ENCODE assay signal across 1 cellular context in the genomic region with DNA sequence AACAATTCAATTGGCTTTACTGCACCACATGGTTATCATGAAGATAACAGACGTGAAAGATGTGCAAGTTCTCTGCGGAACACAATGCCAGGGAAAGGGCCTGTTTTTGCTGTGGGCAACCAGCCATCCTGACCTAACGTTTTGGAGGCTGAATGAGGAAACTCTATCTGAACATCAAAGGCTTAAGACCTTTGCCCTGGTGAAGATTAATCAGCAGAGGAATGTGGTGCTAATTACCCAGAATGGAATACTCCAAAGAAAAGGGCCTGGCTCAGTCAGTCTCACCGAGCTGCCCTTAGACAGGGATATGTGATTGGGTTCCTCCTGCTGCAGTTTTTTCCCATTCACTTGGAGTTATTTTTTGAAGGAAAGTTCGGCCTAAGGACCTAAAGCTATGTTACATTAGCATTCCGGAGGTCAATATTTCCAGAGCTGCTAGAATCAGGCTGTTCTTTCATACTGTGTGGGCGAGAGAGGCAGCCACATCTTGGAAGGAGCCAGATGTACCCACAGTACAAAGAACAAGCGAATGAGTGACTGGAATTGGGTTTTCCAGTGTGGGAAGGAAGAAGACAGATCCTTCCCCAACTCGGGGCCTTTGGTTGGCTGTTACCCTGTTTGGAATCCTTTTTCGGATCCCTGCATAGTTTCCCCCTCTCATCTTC.
TF ChIP-seq lines count a peak whose summit lies in the region.

No MANE protein-coding gene starts in this region.

TF ChIP-seq in IMR-90, 13 proteins besides CTCF, POLR2A, EP300 and RAD21:
- TF ChIP-seq CHD1 (IDR thresholded peaks at IDR 0.05; ENCODE audit: low read depth, low read length) (no peak), MXI1 (IDR thresholded peaks at IDR 0.05; ENCODE audit: borderline replicate concordance, low read depth, low read length) (no peak), RFX5 (IDR thresholded peaks at IDR 0.05; ENCODE audit: low read depth, low read length) (no peak), NFE2L2 (IDR thresholded peaks at IDR 0.05; ENCODE audit: low read depth, low read length) (no peak), USF2 (IDR thresholded peaks at IDR 0.05; ENCODE audit: low read depth, low read length) (no peak), MAZ (IDR thresholded peaks at IDR 0.05; ENCODE audit: borderline replicate concordance, low read depth, low read length) (no peak), CEBPB (IDR thresholded peaks at IDR 0.05; ENCODE audit: low read depth, low read length) (no peak), SMC3 (IDR thresholded peaks at IDR 0.05; ENCODE audit: low read depth, low read length) (no peak), MAFK (IDR thresholded peaks at IDR 0.05; ENCODE audit: low read depth, low read length) (no peak), FOS (IDR thresholded peaks at IDR 0.05; ENCODE audit: low read depth, low read length) (no peak), RCOR1 (IDR thresholded peaks at IDR 0.05; ENCODE audit: insufficient replicate concordance, low read length) (no peak), BHLHE40 (IDR thresholded peaks at IDR 0.05; ENCODE audit: low read depth, low read length) (no peak)
- TF ChIP-seq, protein P1, sequence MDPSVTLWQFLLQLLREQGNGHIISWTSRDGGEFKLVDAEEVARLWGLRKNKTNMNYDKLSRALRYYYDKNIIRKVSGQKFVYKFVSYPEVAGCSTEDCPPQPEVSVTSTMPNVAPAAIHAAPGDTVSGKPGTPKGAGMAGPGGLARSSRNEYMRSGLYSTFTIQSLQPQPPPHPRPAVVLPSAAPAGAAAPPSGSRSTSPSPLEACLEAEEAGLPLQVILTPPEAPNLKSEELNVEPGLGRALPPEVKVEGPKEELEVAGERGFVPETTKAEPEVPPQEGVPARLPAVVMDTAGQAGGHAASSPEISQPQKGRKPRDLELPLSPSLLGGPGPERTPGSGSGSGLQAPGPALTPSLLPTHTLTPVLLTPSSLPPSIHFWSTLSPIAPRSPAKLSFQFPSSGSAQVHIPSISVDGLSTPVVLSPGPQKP (IDR thresholded peaks at IDR 0.05; ENCODE audit: borderline replicate concordance, low read depth, low read length) = no peak
